Comparison of ENCODE assay signal across 9 cellular contexts in the genomic region with DNA sequence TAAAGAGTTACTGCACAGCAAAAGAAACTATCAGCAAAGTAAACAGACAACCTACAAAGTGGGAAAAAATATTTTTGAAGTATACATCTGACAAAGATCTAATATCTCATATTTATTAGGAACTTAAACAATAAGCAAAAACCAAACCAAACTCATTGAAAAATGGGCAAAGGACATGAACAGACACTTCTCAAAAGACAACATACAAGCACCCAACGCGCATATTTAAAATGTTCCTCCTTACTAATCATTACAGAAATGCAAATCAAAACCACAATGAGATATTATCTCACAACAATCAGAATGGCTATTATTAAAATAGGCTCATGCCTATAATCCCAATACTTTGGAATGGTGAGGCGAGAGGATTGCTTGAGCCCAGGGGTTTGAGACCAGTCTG.
"Had no signal": no experiment of that assay in that cellular context is flagged by ENCODE, and none has a peak within 500 bp of the region (broad histone marks: within the 10 kb centered on the region; RNA-seq: fewer than 3 reads in every experiment).

No MANE protein-coding gene starts in this region.

- H3K27ac ChIP-seq: HL-60, KMS-11 had no signal

- FAIRE-seq: HepG2, HTR-8/SVneo, K562 had no signal

- H3K4me3 Mint-ChIP-seq: IgD-negative memory B cell had no signal

- H3K4me2 ChIP-seq: KMS-11 had no signal

- ATAC-seq: HepG2 had no signal

- H3K4me3 ChIP-seq: K562 had no signal

- H3K4me1 Mint-ChIP-seq: IgD-negative memory B cell had no signal

- DNase-seq: IMR-90, KBM-7, KG1 had no signal

- H3K27ac Mint-ChIP-seq: IgD-negative memory B cell had no signal

- H3K36me3 Mint-ChIP-seq: IgD-negative memory B cell had no signal

- H3K9ac ChIP-seq: KMS-11 had no signal
